In genomic region chr6:89134723-89135122, GRCh38 we compare ENCODE assay signal across 29 cellular contexts. TPM values are rescaled to one million over a fixed set of nuclear protein-coding genes. Genes with fewer than 3 reads are reported as not detected.
"Had no signal": no experiment of that assay in that cellular context is flagged by ENCODE, and none has a peak within 500 bp of the region (broad histone marks: within the 10 kb centered on the region; RNA-seq: fewer than 3 reads in every experiment).

No MANE protein-coding gene starts in this region.

- H3K4me3 ChIP-seq: adrenal gland, body of pancreas, gastrocnemius medialis, heart left ventricle had no signal

- ATAC-seq: activated CD4-positive, alpha-beta T cell treated with anti-CD3 and anti-CD28 coated beads for 36 hours; activated CD8-positive, alpha-beta memory T cell treated with anti-CD3 and anti-CD28 coated beads, Interleukin-2, amount 10 ng/mL, durations not matched to agents 7 days and 5 days; activated CD8-positive, alpha-beta T cell treated with anti-CD3 and anti-CD28 coated beads, Interleukin-2, amount 10 ng/mL, durations not matched to agents 7 days and 5 days; activated naive CD8-positive, alpha-beta T cell treated with anti-CD3 and anti-CD28 coated beads, Interleukin-2, amount 50 U/mL, for 24 hours; body of pancreas; effector memory CD8-positive, alpha-beta T cell; esophagus mucosa; gastrocnemius medialis; heart left ventricle had no signal

- H3K27ac ChIP-seq: adrenal gland, body of pancreas, gastrocnemius medialis, heart left ventricle had no signal

- H3K4me1 ChIP-seq: adrenal gland had no signal

- H3K9me3 ChIP-seq: adrenal gland, body of pancreas, gastrocnemius medialis, heart left ventricle had no signal

- H3K36me3 ChIP-seq: adrenal gland, gastrocnemius medialis, heart left ventricle had no signal

- DNase-seq: activated CD4-positive, alpha-beta memory T cell treated with anti-CD3 and anti-CD28 coated beads for 36 hours; activated CD4-positive, alpha-beta T cell treated with anti-CD3 and anti-CD28 coated beads for 36 hours; activated CD4-positive, alpha-beta T cell treated with anti-CD3 and anti-CD28 coated beads, Interleukin-2, amount 10 ng/mL, durations not matched to agents 24 days and 14 days; activated CD4-positive, CD25-positive, alpha-beta regulatory T cell; activated CD4-positive, CD25-positive, alpha-beta regulatory T cell treated with anti-CD3 and anti-CD28 coated beads, Interleukin-2, amount 50 U/mL, for 72 hours; activated CD8-positive, alpha-beta memory T cell treated with anti-CD3 and anti-CD28 coated beads, Interleukin-2, amount 10 ng/mL, durations not matched to agents 7 days and 5 days; activated CD8-positive, alpha-beta memory T cell treated with anti-CD3 and anti-CD28 coated beads, Interleukin-2, amount 50 U/mL, for 4 hours; activated CD8-positive, alpha-beta T cell treated with anti-CD3 and anti-CD28 coated beads, Interleukin-2, amount 10 ng/mL, durations not matched to agents 7 days and 5 days; activated effector memory CD4-positive, alpha-beta T cell treated with anti-CD3 and anti-CD28 coated beads, Interleukin-2, amount 50 U/mL, for 16 hours; activated naive CD4-positive, alpha-beta T cell treated with anti-CD3 and anti-CD28 coated beads for 36 hours; activated naive CD8-positive, alpha-beta T cell treated with anti-CD3 and anti-CD28 coated beads for 36 hours; activated naive CD8-positive, alpha-beta T cell treated with anti-CD3 and anti-CD28 coated beads, Interleukin-2, amount 50 U/mL, for 24 hours; activated T-cell treated with anti-CD3 and anti-CD28 coated beads, Interleukin-2, amount 50 U/mL, for 1 hour; activated T-cell treated with anti-CD3 and anti-CD28 coated beads, Interleukin-2, amount 50 U/mL, for 48 hours; adrenal gland; amygdala; aorta; body of pancreas; caudate nucleus; cortex of kidney; dermis blood vessel endothelial cell; effector CD4-positive, alpha-beta T cell; effector memory CD8-positive, alpha-beta T cell; foreskin fibroblast; gastrocnemius medialis; glutamatergic neuron; heart left ventricle; T1000 had no signal

- H3K27me3 ChIP-seq: adrenal gland, body of pancreas, gastrocnemius medialis, heart left ventricle had no signal

RNA-seq across cellular contexts. Expression of gene SRSF12, which starts 16.9 kb away (rescaled TPM):
- total RNA-seq: activated CD8-positive, alpha-beta memory T cell treated with anti-CD3 and anti-CD28 coated beads, Interleukin-2, amount 10 ng/mL, durations not matched to agents 7 days and 5 days; activated CD8-positive, alpha-beta T cell treated with anti-CD3 and anti-CD28 coated beads, Interleukin-2, amount 10 ng/mL, durations not matched to agents 7 days and 5 days had no signal
